23 cellular contexts compared by ENCODE assay signal in the genomic region with DNA sequence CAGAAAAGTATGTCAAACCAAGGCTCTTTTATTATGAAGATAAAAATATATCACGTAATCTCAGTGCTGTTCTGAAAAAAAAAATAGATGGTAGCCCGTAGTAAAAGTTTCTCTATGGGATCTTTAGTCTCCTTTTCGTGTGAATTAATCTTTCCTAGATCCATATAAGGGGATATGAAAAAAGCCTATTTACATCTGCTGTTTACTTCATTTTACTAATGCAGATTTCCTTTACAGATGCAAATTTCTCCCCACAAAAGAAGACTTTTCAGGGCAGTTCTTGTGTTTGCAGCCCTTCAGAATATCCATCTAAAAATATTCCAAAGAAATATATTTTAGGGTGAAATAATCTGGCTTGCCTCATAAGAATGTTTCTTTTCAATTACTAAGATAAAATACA.
DNase-seq lines count a peak whose midpoint lies in the region; ATAC-seq and TF ChIP-seq lines count a peak whose summit lies in the region.
"Had no signal": no experiment of that assay in that cellular context is flagged by ENCODE, and none has a peak within 500 bp of the region (broad histone marks: within the 10 kb centered on the region; RNA-seq: fewer than 3 reads in every experiment).

No MANE protein-coding gene starts in this region.

- no peak overlapping the region for H4K8ac ChIP-seq in H9 (replicated peaks; ENCODE audit: insufficient read length, low read depth, low read length)

- no peaks in the 10 kb centered on the region for H4K20me1 ChIP-seq in H9 (ENCODE audit: control insufficient read depth, insufficient read depth, insufficient read length)
- H4K20me1 ChIP-seq: BLaER1 treated with 17β-estradiol and CSF1 and Interleukin-3, amounts not matched to agents 10 nM and 100 nM had no signal

- H4K91ac ChIP-seq in H9 (ENCODE audit: insufficient read length, low read depth, low read length), result no peak overlapping the region

- no peak overlapping the region for H2BK12ac ChIP-seq in H9 (ENCODE audit: insufficient read length, low read depth, low read length)

- H4K5ac ChIP-seq in H9 (ENCODE audit: insufficient read length, low read depth, low read length), result no peak overlapping the region

- no peak overlapping the region for H3K18ac ChIP-seq in H9 (ENCODE audit: insufficient read length, low read depth, low read length)

- no peak overlapping the region for H3T11ph ChIP-seq in H9 (ENCODE audit: low read length)

- DNase-seq in H9, result no peak
- no peak for DNase-seq in endodermal cell
- DNase-seq in GM19240 (ENCODE audit: insufficient read length, low spot score), result no peak
- no peak for DNase-seq in KBM-7
- DNase-seq: 8988T; ACHN; AML-193; BE2C; CD4-positive, alpha-beta T cell; CD8-positive, alpha-beta memory T cell; DMS 273 treated with DMSO at 0.1 percent for 48 hours; DMS79; EL; GDM1; HFFc6 had no signal

- H3K56ac ChIP-seq in H9 (ENCODE audit: insufficient read length, low read depth, low read length), result no peak overlapping the region

- H3K27ac ChIP-seq in H9 (ENCODE audit: insufficient read length, low read depth, low read length) (no peak overlapping the region), HUES64 (ENCODE audit: low read depth, low read length) (peak overlapping the region; percentile 9; the same call in 1 of the 2 replicates), endodermal cell (ENCODE audit: low read depth, low read length) (no peak overlapping the region), iPS-20b (ENCODE audit: low read length) (peak overlapping the region; percentile 54)
- H3K27ac ChIP-seq: A549; BLaER1 treated with 17β-estradiol and CSF1 and Interleukin-3, amounts not matched to agents 10 nM and 100 nM had no signal

- H3K4me1 ChIP-seq in H9 (ENCODE audit: insufficient read depth, low read length) (no peaks in the 10 kb centered on the region; the same call in 1 of the 2 replicates), HUES64 (ENCODE audit: insufficient read depth, low read length) (peaks cover 23% of the 10 kb centered on the region), endodermal cell (ENCODE audit: control insufficient read depth, insufficient read depth, low read length) (no peaks in the 10 kb centered on the region), iPS-20b (ENCODE audit: insufficient read depth, low read length) (peaks cover 27% of the 10 kb centered on the region; the same call in 1 of the 2 replicates)
- H3K4me1 ChIP-seq: A549; BE2C; BLaER1 treated with 17β-estradiol and CSF1 and Interleukin-3, amounts not matched to agents 10 nM and 100 nM had no signal

- H3K4me1 Mint-ChIP-seq in H9, result peaks cover 28 to 33% of the 10 kb centered on the region in 2 experiments
- peaks cover 1% of the 10 kb centered on the region for H3K4me1 Mint-ChIP-seq in endodermal cell
- H3K4me1 Mint-ChIP-seq: CD14-positive monocyte; CD8-positive, alpha-beta memory T cell had no signal

- no peak overlapping the region for H2AFZ ChIP-seq in H9 (ENCODE audit: low read length)

- no peak overlapping the region for H3K4me3 Mint-ChIP-seq in H9
- no peak overlapping the region for H3K4me3 Mint-ChIP-seq in endodermal cell
- H3K4me3 Mint-ChIP-seq: CD14-positive monocyte; CD4-positive, alpha-beta T cell; CD8-positive, alpha-beta memory T cell; HFFc6 had no signal

- no peaks in the 10 kb centered on the region for H3K79me1 ChIP-seq in H9 (ENCODE audit: insufficient read depth, low read depth, low read length, poor library complexity, severe bottlenecking)

- H3K9me3 Mint-ChIP-seq in H9, result peaks cover 23% of the 10 kb centered on the region in 2 experiments
- H3K9me3 Mint-ChIP-seq in endodermal cell, result peaks cover 18% of the 10 kb centered on the region

- no peak overlapping the region for H2AK5ac ChIP-seq in H9 (ENCODE audit: insufficient read length, low read length)

- H3K36me3 Mint-ChIP-seq in H9 (ENCODE audit: insufficient read depth in 1 of 3, low read depth in 3 of 3) (peaks cover 20 to 35% (median 21%) of the 10 kb centered on the region in 3 experiments), endodermal cell (ENCODE audit: low read depth) (no peaks in the 10 kb centered on the region)
- H3K36me3 Mint-ChIP-seq: CD14-positive monocyte; CD8-positive, alpha-beta memory T cell had no signal

- H3K4me3 ChIP-seq in HUES64 (ENCODE audit: low read length) (no peak overlapping the region), endodermal cell (ENCODE audit: low read length) (no peak overlapping the region), iPS-20b (ENCODE audit: low read length) (peak overlapping the region; percentile 32; the same call in 1 of the 2 replicates)
- H3K4me3 ChIP-seq: A549; BLaER1 treated with 17β-estradiol and CSF1 and Interleukin-3, amounts not matched to agents 10 nM and 100 nM; GM12878; HAP-1 had no signal

- H2BK20ac ChIP-seq in H9 (ENCODE audit: low read depth, low read length, poor library complexity, severe bottlenecking), result no peak overlapping the region

- H3K9ac ChIP-seq in H9 (ENCODE audit: extremely low read depth, insufficient read length, low read length), result no peak overlapping the region
- no peak overlapping the region for H3K9ac ChIP-seq in HUES64 (ENCODE audit: low read depth, low read length)
- H3K9ac ChIP-seq in endodermal cell (ENCODE audit: extremely low read depth, low read length, poor library complexity, severe bottlenecking), result no peak overlapping the region
- H3K9ac ChIP-seq in iPS-20b (ENCODE audit: low read depth, low read length), result peak overlapping the region; percentile 64; the same call in 1 of the 2 replicates
- H3K9ac ChIP-seq: BLaER1 treated with 17β-estradiol and CSF1 and Interleukin-3, amounts not matched to agents 10 nM and 100 nM had no signal

- H3K4me2 ChIP-seq in H9 (ENCODE audit: insufficient read depth, insufficient read length, low read length), result no peak overlapping the region
- H3K4me2 ChIP-seq: A549; BLaER1 treated with 17β-estradiol and CSF1 and Interleukin-3, amounts not matched to agents 10 nM and 100 nM had no signal

- no peaks in the 10 kb centered on the region for H3K79me2 ChIP-seq in H9 (ENCODE audit: insufficient read depth, low read length)

- H3K23me2 ChIP-seq in H9 (ENCODE audit: insufficient read length, low read depth, low read length, poor library complexity, severe bottlenecking), result no peaks in the 10 kb centered on the region

- H2BK15ac ChIP-seq in H9 (ENCODE audit: low read depth, low read length), result no peak overlapping the region

- no peak overlapping the region for H2BK120ac ChIP-seq in H9 (ENCODE audit: low read depth, low read length, poor library complexity, severe bottlenecking)

- H2BK5ac ChIP-seq in H9 (ENCODE audit: insufficient read length, low read length), result no peak overlapping the region

- H3K9me3 ChIP-seq in H9 (ENCODE audit: control insufficient read depth, low read depth, low read length) (peaks cover 9% of the 10 kb centered on the region), HUES64 (ENCODE audit: insufficient read depth, low read depth, low read length) (peaks cover 18% of the 10 kb centered on the region), endodermal cell (ENCODE audit: control insufficient read depth, low read length) (peaks cover 8% of the 10 kb centered on the region), iPS-20b (ENCODE audit: insufficient read depth, low read depth, low read length) (peaks cover 14% of the 10 kb centered on the region; the same call in 1 of the 2 replicates)
- H3K9me3 ChIP-seq: A549, BE2C, HAP-1 had no signal

- H3K36me3 ChIP-seq in HUES64 (ENCODE audit: insufficient read depth, low read length) (no peaks in the 10 kb centered on the region), endodermal cell (ENCODE audit: control insufficient read depth, insufficient read depth, low read length) (no peaks in the 10 kb centered on the region), iPS-20b (ENCODE audit: insufficient read depth, low read depth, low read length) (no peaks in the 10 kb centered on the region)
- H3K36me3 ChIP-seq: BE2C; BLaER1 treated with 17β-estradiol and CSF1 and Interleukin-3, amounts not matched to agents 10 nM and 100 nM; HAP-1 had no signal

- no peak for ATAC-seq in GM18909 (IDR thresholded peaks at IDR 0.05; ENCODE audit: poor library complexity, unreplicated experiment)
- ATAC-seq: A549, GM12878 had no signal

- H3K27me3 Mint-ChIP-seq in H9 (ENCODE audit: low read depth) (no peaks in the 10 kb centered on the region; the same call in 1 of the 2 replicates), endodermal cell (ENCODE audit: insufficient read depth) (no peaks in the 10 kb centered on the region)
- H3K27me3 Mint-ChIP-seq: CD4-positive, alpha-beta T cell; CD8-positive, alpha-beta memory T cell had no signal

- H3K27me3 ChIP-seq in H9 (ENCODE audit: insufficient read depth, low read length), result no peaks in the 10 kb centered on the region
- H3K27me3 ChIP-seq in HUES64 (ENCODE audit: insufficient read depth, low read length), result no peaks in the 10 kb centered on the region
- no peaks in the 10 kb centered on the region for H3K27me3 ChIP-seq in endodermal cell (ENCODE audit: control insufficient read depth, insufficient read depth, low read length, poor library complexity, severe bottlenecking)
- H3K27me3 ChIP-seq in iPS-20b (ENCODE audit: insufficient read depth, low read length), result no peaks in the 10 kb centered on the region
- H3K27me3 ChIP-seq: BE2C; BLaER1 treated with 17β-estradiol and CSF1 and Interleukin-3, amounts not matched to agents 10 nM and 100 nM had no signal

- TF ChIP-seq CTCF in H9 (conservative IDR thresholded peaks at IDR 0.05) (no peak), endodermal cell (conservative IDR thresholded peaks at IDR 0.05) (no peak)

- in situ Hi-C loops in KBM-7 (cut with MboI; ENCODE audit: low pct_unique_long_range_greater_than_20kb, low sequenced_read_pairs), result no loop called here

- no peak overlapping the region for H3K23ac ChIP-seq in H9 (ENCODE audit: insufficient read length, low read depth, low read length)

- no CpG with 5 or more reads among the region's 3 CpGs for WGBS in H9 (ENCODE audit: extremely low coverage, insufficient read length, low lambda C conversion rate)
- 93% methylated on average over 2 of the region's 3 CpGs for WGBS in HUES64
- WGBS in endodermal cell (ENCODE audit: insufficient coverage in 1 of 2, insufficient read length in 1 of 2), 2 experiments, result 60 to 82% methylated on average over 1 to 3 of the region's 3 CpGs

- no peak overlapping the region for H3K4ac ChIP-seq in H9 (ENCODE audit: low read depth, low read length)

- H3K14ac ChIP-seq in H9 (ENCODE audit: insufficient read depth, low read length), result no peak overlapping the region

- H3K27ac Mint-ChIP-seq in H9, result peak overlapping the region; percentile 84 to 89 (median 87); a peak in 6 of 7 replicates
- H3K27ac Mint-ChIP-seq in endodermal cell, result peak overlapping the region; percentile 48
- H3K27ac Mint-ChIP-seq: CD14-positive monocyte; CD4-positive, alpha-beta T cell; CD8-positive, alpha-beta memory T cell; HFFc6 had no signal

Comparison
In these comparisons a context has a peak if more than half of its experiments do, and no peak if none do; other contexts are left out.
1. H3K27ac ChIP-seq: peak in HUES64 (single experiment) and iPS-20b (single experiment); none in H9 (single experiment) and endodermal cell (single experiment).